In genomic region chr11:103880968-103881367, GRCh38 we compare ENCODE assay signal across 21 cellular contexts.
DNase-seq lines count a peak whose midpoint lies in the region; ATAC-seq, FAIRE-seq and TF ChIP-seq lines count a peak whose summit lies in the region.
"Had no signal": no experiment of that assay in that cellular context is flagged by ENCODE, and none has a peak within 500 bp of the region (broad histone marks: within the 10 kb centered on the region; RNA-seq: fewer than 3 reads in every experiment).

No MANE protein-coding gene starts in this region.

- ATAC-seq in GM19328 (IDR thresholded peaks at IDR 0.05; ENCODE audit: unreplicated experiment) (peak; percentile 40), HG02884 (IDR thresholded peaks at IDR 0.05; ENCODE audit: unreplicated experiment) (peak; percentile 45)
- ATAC-seq: CD8-positive, alpha-beta T cell; T-helper 17 cell had no signal

- H3K27ac ChIP-seq in BLaER1 (no peak overlapping the region), astrocyte (ENCODE audit: low read depth, low read length) (no peak overlapping the region)
- H3K27ac ChIP-seq: HL-60, RWPE1, SJCRH30 had no signal

- H4K20me1 ChIP-seq in BLaER1, result no peaks in the 10 kb centered on the region
- no peaks in the 10 kb centered on the region for H4K20me1 ChIP-seq in astrocyte (ENCODE audit: insufficient read depth, low read length)

- no peaks in the 10 kb centered on the region for H3K27me3 Mint-ChIP-seq in astrocyte (ENCODE audit: low read depth, unreplicated experiment)
- H3K27me3 Mint-ChIP-seq: T-helper 17 cell had no signal

- H3K36me3 ChIP-seq in BLaER1 (no peaks in the 10 kb centered on the region), astrocyte (ENCODE audit: insufficient read depth, low read length) (no peaks in the 10 kb centered on the region)
- H3K36me3 ChIP-seq: BE2C, HAP-1, SJCRH30 had no signal

- H3K27me3 ChIP-seq in BLaER1, result no peaks in the 10 kb centered on the region
- H3K27me3 ChIP-seq in astrocyte (ENCODE audit: insufficient read depth, low read length), result no peaks in the 10 kb centered on the region
- H3K27me3 ChIP-seq: BE2C, SJCRH30 had no signal

- H3K9me3 ChIP-seq in BLaER1 (peaks cover 9% of the 10 kb centered on the region; the same call in 1 of the 2 replicates), astrocyte (ENCODE audit: insufficient read depth, low read depth, low read length) (no peaks in the 10 kb centered on the region)
- H3K9me3 ChIP-seq: BE2C, HAP-1, SJCRH30 had no signal

- H3K4me3 ChIP-seq in BLaER1 (no peak overlapping the region), astrocyte (ENCODE audit: insufficient read depth, low read depth, low read length) (no peak overlapping the region)
- H3K4me3 ChIP-seq: HAP-1, SJCRH30 had no signal

- DNase-seq in astrocyte (ENCODE audit: low read depth) (no peak), NCI-H146 (lab: John Stamatoyannopoulos, UW) (no peak), NOMO-1 treated with dmso at 0.1 percent for 144 hours (lab: John Stamatoyannopoulos, UW; ENCODE audit: unreplicated experiment) (no peak)
- no peak for DNase-seq in stimulated activated CD4-positive, alpha-beta T cell treated with anti-CD3 and anti-CD28 coated beads, Interleukin-4, amount 100 ng/mL, for 4 hours
- no peak for DNase-seq in activated CD8-positive, alpha-beta memory T cell treated with anti-CD3 and anti-CD28 coated beads for 24 hours
- DNase-seq: 8988T; BE2C; CD8-positive, alpha-beta T cell; NCI-H187 treated with DMSO at 0.1 percent for 48 hours; NCI-H2171; NCI-H446; NCI-H69; NK-92 treated with Interleukin-12 subunit alpha and Interleukin-12 subunit beta, amount 100 ng/mL, for 24 hours; SJCRH30; T-helper 17 cell had no signal

- H2AFZ ChIP-seq in astrocyte (ENCODE audit: low read depth, low read length), result no peak overlapping the region

- peak; percentile 20 for FAIRE-seq in astrocyte (lab: Jason Lieb, UNC)

- H3K4me1 ChIP-seq in BLaER1 (peaks cover 35% of the 10 kb centered on the region), astrocyte (ENCODE audit: insufficient read depth, low read length) (no peaks in the 10 kb centered on the region)
- H3K4me1 ChIP-seq: BE2C, HAP-1, SJCRH30 had no signal

- H3K9ac ChIP-seq in BLaER1 (no peak overlapping the region), astrocyte (ENCODE audit: low read length) (no peak overlapping the region)

- no peak overlapping the region for H3K27ac Mint-ChIP-seq in astrocyte (ENCODE audit: unreplicated experiment)
- H3K27ac Mint-ChIP-seq: CD8-positive, alpha-beta T cell; T-helper 17 cell had no signal

- no peaks in the 10 kb centered on the region for H3K36me3 Mint-ChIP-seq in astrocyte (ENCODE audit: low read depth, unreplicated experiment)
- H3K36me3 Mint-ChIP-seq: CD8-positive, alpha-beta T cell had no signal

- H3K4me1 Mint-ChIP-seq in astrocyte (ENCODE audit: low read depth, unreplicated experiment), result no peaks in the 10 kb centered on the region
- H3K4me1 Mint-ChIP-seq: T-helper 17 cell had no signal

- no peaks in the 10 kb centered on the region for H3K79me2 ChIP-seq in astrocyte (ENCODE audit: insufficient read depth, low read length)

- H3K4me2 ChIP-seq in BLaER1 (peak overlapping the region; percentile 49), astrocyte (ENCODE audit: low read length) (no peak overlapping the region)

- TF ChIP-seq CTCF in astrocyte (IDR thresholded peaks at IDR 0.05; ENCODE audit: insufficient read depth, low read depth, low read length), result no peak

- H3K9me3 Mint-ChIP-seq in astrocyte (ENCODE audit: unreplicated experiment), result no peaks in the 10 kb centered on the region
- H3K9me3 Mint-ChIP-seq: CD8-positive, alpha-beta T cell had no signal

- no peak overlapping the region for H3K4me3 Mint-ChIP-seq in astrocyte (ENCODE audit: unreplicated experiment)
- H3K4me3 Mint-ChIP-seq: CD8-positive, alpha-beta T cell; T-helper 17 cell had no signal
